ENCODE assay signal across 8 cellular contexts in genomic region chr7:112204776-112205347, GRCh38. TPM values are rescaled to one million over a fixed set of nuclear protein-coding genes. Genes with fewer than 3 reads are reported as not detected.
DNase-seq lines count a peak whose midpoint lies in the region; ATAC-seq and TF ChIP-seq lines count a peak whose summit lies in the region.

No MANE protein-coding gene starts in this region.

- no peaks in the 10 kb centered on the region for H3K27me3 ChIP-seq in uterus

- no peaks in the 10 kb centered on the region for H3K9me3 ChIP-seq in uterus

- no peak for TF ChIP-seq POLR2A in uterus (IDR thresholded peaks at IDR 0.05)

- H3K36me3 Mint-ChIP-seq in stimulated activated naive CD8-positive, alpha-beta T cell treated with anti-CD3 and anti-CD28 coated beads, Interleukin-15, Interleukin-2, amounts not matched to agents 100 ng/mL and 50 ng/mL, for 24 hours (ENCODE audit: low read depth): no peaks in the 10 kb centered on the region
- H3K36me3 Mint-ChIP-seq in memory B cell: no peaks in the 10 kb centered on the region

- peaks cover 42% of the 10 kb centered on the region for H3K27me3 Mint-ChIP-seq in stimulated activated naive CD8-positive, alpha-beta T cell treated with anti-CD3 and anti-CD28 coated beads, Interleukin-15, Interleukin-2, amounts not matched to agents 100 ng/mL and 50 ng/mL, for 24 hours
- H3K27me3 Mint-ChIP-seq in memory B cell: peaks cover 18% of the 10 kb centered on the region

- peak overlapping the region; percentile 87 to 94 for H3K4me3 ChIP-seq in uterus

- peak overlapping the region; percentile 96 for H3K4me3 Mint-ChIP-seq in stimulated activated naive CD8-positive, alpha-beta T cell treated with anti-CD3 and anti-CD28 coated beads, Interleukin-15, Interleukin-2, amounts not matched to agents 100 ng/mL and 50 ng/mL, for 24 hours
- H3K4me3 Mint-ChIP-seq in memory B cell: peak overlapping the region; percentile 89

- ATAC-seq in stimulated activated naive CD8-positive, alpha-beta T cell treated with anti-CD3 and anti-CD28 coated beads, Interleukin-15, Interleukin-2, amounts not matched to agents 100 U/mL and 50 U/mL, for 24 hours: no peak
- ATAC-seq in memory B cell (ENCODE audit: low read depth) (no peak), HG03457 (IDR thresholded peaks at IDR 0.05; ENCODE audit: unreplicated experiment) (no peak)

- peaks cover 27% of the 10 kb centered on the region for H3K4me1 Mint-ChIP-seq in stimulated activated naive CD8-positive, alpha-beta T cell treated with anti-CD3 and anti-CD28 coated beads, Interleukin-15, Interleukin-2, amounts not matched to agents 100 ng/mL and 50 ng/mL, for 24 hours (ENCODE audit: low read depth)
- H3K4me1 Mint-ChIP-seq in memory B cell: peaks cover 24% of the 10 kb centered on the region

- no peak overlapping the region for H3K27ac Mint-ChIP-seq in stimulated activated naive CD8-positive, alpha-beta T cell treated with anti-CD3 and anti-CD28 coated beads, Interleukin-15, Interleukin-2, amounts not matched to agents 100 ng/mL and 50 ng/mL, for 24 hours
- H3K27ac Mint-ChIP-seq in memory B cell: no peak overlapping the region

- H3K36me3 ChIP-seq in uterus: no peaks in the 10 kb centered on the region

- no peaks in the 10 kb centered on the region for H3K4me1 ChIP-seq in uterus

- H3K27ac ChIP-seq in uterus: peak overlapping the region; percentile 82 to 85

- TF ChIP-seq CTCF in uterus (IDR thresholded peaks at IDR 0.05): no peak

- H3K9me3 Mint-ChIP-seq in stimulated activated naive CD8-positive, alpha-beta T cell treated with anti-CD3 and anti-CD28 coated beads, Interleukin-15, Interleukin-2, amounts not matched to agents 100 ng/mL and 50 ng/mL, for 24 hours: no peaks in the 10 kb centered on the region
- no peaks in the 10 kb centered on the region for H3K9me3 Mint-ChIP-seq in memory B cell

- no peak for DNase-seq in stimulated activated naive CD8-positive, alpha-beta T cell treated with anti-CD3 and anti-CD28 coated beads, Interleukin-15, Interleukin-2, amounts not matched to agents 100 U/mL and 50 U/mL, for 24 hours
- DNase-seq in cerebellum (ENCODE audit: low spot score) (peak; percentile 20), memory B cell (ENCODE audit: low spot score in 2 of 2) (peak; percentile 4 to 35), uterus (no peak), NCI-H187 treated with DMSO at 0.1 percent for 48 hours (lab: John Stamatoyannopoulos, UW) (no peak)

- intact Hi-C loops in uterus (cut with DNase I; ENCODE audit: low total_unique reads): no loop called here

TF ChIP-seq in PFSK-1, 5 proteins besides CTCF, POLR2A, EP300 and RAD21:
- no peak for TF ChIP-seq POLR2AphosphoS5 (IDR thresholded peaks at IDR 0.05; ENCODE audit: low read depth, low read length)
- no peak for TF ChIP-seq TAF1 (IDR thresholded peaks at IDR 0.05; ENCODE audit: borderline replicate concordance, insufficient read depth, low read length)
- 0 out of 2 replicates have a peak, but pooled peaks have one; percentile 34 for TF ChIP-seq SIN3A (IDR thresholded peaks at IDR 0.05; ENCODE audit: borderline replicate concordance, insufficient read depth, low read length)

RNA-seq across cellular contexts. Expression of gene DOCK4, which starts 1.3 kb away (rescaled TPM):
- polyA plus RNA-seq in PFSK-1 (2012; ENCODE audit: insufficient read length, low read depth): 3.7 TPM
- 99.4 TPM for total RNA-seq in cerebellum
- total RNA-seq in uterus: 100 to 1,000 TPM in 1 of 4 donors, 10 to 100 TPM in 3; 48.8 to 217 (median 72.3) TPM

RNA-seq across cellular contexts. Expression of gene ZNF277, which starts 1.6 kb away (rescaled TPM):
- polyA plus RNA-seq in PFSK-1 (2012; ENCODE audit: insufficient read length, low read depth): 9.4 TPM
- total RNA-seq in cerebellum: 38.2 TPM
- 10 to 100 TPM; 14.4 to 44.9 (median 21.4) TPM for total RNA-seq in uterus

Comparison
In these comparisons a context has a peak if more than half of its experiments do, and no peak if none do; other contexts are left out.
1. DNase-seq: peak in cerebellum (single experiment) and memory B cell (2 of 2); none in stimulated activated naive CD8-positive, alpha-beta T cell treated with anti-CD3 and anti-CD28 coated beads, Interleukin-15, Interleukin-2, amounts not matched to agents 100 U/mL and 50 U/mL, for 24 hours (single experiment), uterus (0 of 2) and NCI-H187 treated with DMSO at 0.1 percent for 48 hours (single experiment).